18 cellular contexts compared by ENCODE assay signal in genomic region chr10:14438576-14438975, GRCh38.
DNase-seq lines count a peak whose midpoint lies in the region; ATAC-seq, FAIRE-seq and TF ChIP-seq lines count a peak whose summit lies in the region.
"Had no signal": no experiment of that assay in that cellular context is flagged by ENCODE, and none has a peak within 500 bp of the region (broad histone marks: within the 10 kb centered on the region; RNA-seq: fewer than 3 reads in every experiment).

No MANE protein-coding gene starts in this region.

- H3K27me3 Mint-ChIP-seq in chondrocyte (ENCODE audit: low read depth) (no peaks in the 10 kb centered on the region), osteocyte (ENCODE audit: unreplicated experiment) (no peaks in the 10 kb centered on the region)

- no peak for ATAC-seq in GM19324 (IDR thresholded peaks at IDR 0.05; ENCODE audit: low FRiP score, unreplicated experiment)
- ATAC-seq: CD8-positive, alpha-beta T cell; GM12878 had no signal

- no peak for FAIRE-seq in GM12891 (lab: Jason Lieb, UNC)
- FAIRE-seq: GM12878, GM19239 had no signal

- H3K36me3 Mint-ChIP-seq in chondrocyte (ENCODE audit: low read depth) (no peaks in the 10 kb centered on the region), osteocyte (ENCODE audit: unreplicated experiment) (no peaks in the 10 kb centered on the region)
- H3K36me3 Mint-ChIP-seq: CD8-positive, alpha-beta T cell had no signal

- TF ChIP-seq CTCF in AG10803 (conservative IDR thresholded peaks at IDR 0.05; ENCODE audit: low read length) (no peak), chondrocyte (IDR thresholded peaks at IDR 0.05) (no peak), osteocyte (IDR thresholded peaks at IDR 0.05) (no peak)

- H3K4me3 ChIP-seq in AG10803 (ENCODE audit: low read length) = no peak overlapping the region
- H3K4me3 ChIP-seq: BLaER1 treated with 17β-estradiol and CSF1 and Interleukin-3, amounts not matched to agents 10 nM and 100 nM; GM12878; GM23248; HAP-1 had no signal

- peak overlapping the region; percentile 30 for H3K27ac Mint-ChIP-seq in chondrocyte (ENCODE audit: unreplicated experiment)
- peak overlapping the region; percentile 68 for H3K27ac Mint-ChIP-seq in osteocyte (ENCODE audit: unreplicated experiment)
- H3K27ac Mint-ChIP-seq: B cell; CD8-positive, alpha-beta T cell had no signal

- H3K4me3 Mint-ChIP-seq in chondrocyte (ENCODE audit: unreplicated experiment) = no peak overlapping the region
- no peak overlapping the region for H3K4me3 Mint-ChIP-seq in osteocyte (ENCODE audit: unreplicated experiment)
- H3K4me3 Mint-ChIP-seq: B cell; CD8-positive, alpha-beta T cell had no signal

- TF ChIP-seq POLR2A in GM12891 (IDR thresholded peaks at IDR 0.05; ENCODE audit: low read depth, low read length) = no peak

- H3K4me1 Mint-ChIP-seq in chondrocyte (ENCODE audit: low read depth) = peaks cover 35% of the 10 kb centered on the region
- H3K4me1 Mint-ChIP-seq in osteocyte (ENCODE audit: unreplicated experiment) = peaks cover 50% of the 10 kb centered on the region
- H3K4me1 Mint-ChIP-seq: B cell had no signal

- H3K9me3 Mint-ChIP-seq in chondrocyte (ENCODE audit: low read depth) (no peaks in the 10 kb centered on the region), osteocyte (ENCODE audit: unreplicated experiment) (no peaks in the 10 kb centered on the region)
- H3K9me3 Mint-ChIP-seq: CD8-positive, alpha-beta T cell had no signal

- DNase-seq in AG10803 (ENCODE audit: low read depth) (peak; percentile 30), LHCN-M2 (ENCODE audit: low read depth) (peak; percentile 20), chondrocyte (ENCODE audit: low spot score) (no peak), osteocyte (ENCODE audit: extremely low spot score, unreplicated experiment) (no peak), GM12891 (ENCODE audit: insufficient read length, low spot score) (no peak), occipital lobe (lab: John Stamatoyannopoulos, UW) (no peak)
- DNase-seq: 8988T; Calu3; CD8-positive, alpha-beta T cell; DMS79 treated with DMSO at 0.1 percent for 48 hours; EL; GM23248 had no signal

TF ChIP-seq in GM12891, 5 proteins besides CTCF, POLR2A, EP300 and RAD21:
- TF ChIP-seq PAX5 (IDR thresholded peaks at IDR 0.05; ENCODE audit: insufficient read depth, low read length, severe bottlenecking) (no peak), POU2F2 (IDR thresholded peaks at IDR 0.05; ENCODE audit: low read depth, low read length) (no peak), POLR2AphosphoS5 (IDR thresholded peaks at IDR 0.05; ENCODE audit: low read depth, low read length) (no peak), SPI1 (IDR thresholded peaks at IDR 0.05; ENCODE audit: low read depth, low read length) (no peak), TAF1 (IDR thresholded peaks at IDR 0.05; ENCODE audit: low read depth, low read length) (no peak)

Comparison
In these comparisons a context has a peak if more than half of its experiments do, and no peak if none do; other contexts are left out.
1. DNase-seq: peak in AG10803 (single experiment) and LHCN-M2 (single experiment); none in chondrocyte (single experiment), osteocyte (single experiment), GM12891 (single experiment) and occipital lobe (single experiment).